In genomic region chr2:25558262-25558661, GRCh38 we compare ENCODE assay signal across 9 cellular contexts.
DNase-seq lines count a peak whose midpoint lies in the region; ATAC-seq and TF ChIP-seq lines count a peak whose summit lies in the region.
"Had no signal": no experiment of that assay in that cellular context is flagged by ENCODE, and none has a peak within 500 bp of the region (broad histone marks: within the 10 kb centered on the region; RNA-seq: fewer than 3 reads in every experiment).

No MANE protein-coding gene starts in this region.

- H3K4me1 Mint-ChIP-seq in chondrocyte (ENCODE audit: low read depth): peaks cover 21% of the 10 kb centered on the region

- no peaks in the 10 kb centered on the region for H3K36me3 Mint-ChIP-seq in chondrocyte (ENCODE audit: low read depth)

- 58 to 72% methylated on average over 2 of the region's 2 CpGs for whole genome bisulfite sequencing in transverse colon (ENCODE audit: low coverage in 1 of 2), 2 donors

- TF ChIP-seq CTCF in DOHH2 (IDR thresholded peaks at IDR 0.05; ENCODE audit: low read depth, low read length, poor library complexity, severe bottlenecking) (peak; percentile 13), chondrocyte (IDR thresholded peaks at IDR 0.05) (no peak), transverse colon (IDR thresholded peaks at IDR 0.05) (no peak)

- TF ChIP-seq POLR2A in transverse colon (IDR thresholded peaks at IDR 0.05): no peak

- H3K27me3 ChIP-seq in DOHH2 (ENCODE audit: control insufficient read depth, low read length) (no peaks in the 10 kb centered on the region), transverse colon (no peaks in the 10 kb centered on the region)

- H3K4me2 ChIP-seq in DOHH2 (ENCODE audit: low read length): peak overlapping the region; percentile 49

- no peak for TF ChIP-seq EP300 in transverse colon (IDR thresholded peaks at IDR 0.05; ENCODE audit: low read depth)

- intact Hi-C loops in transverse colon (cut with DNase I; ENCODE audit: low total_unique reads): no loop called here

- H3K36me3 ChIP-seq in DOHH2 (ENCODE audit: control insufficient read depth, low read length) (no peaks in the 10 kb centered on the region; the same call in 1 of the 2 replicates), transverse colon (no peaks in the 10 kb centered on the region)

- DNase-seq in KBM-7 (peak; percentile 85), iris pigment epithelial cell (ENCODE audit: low read depth) (peak; percentile 75), NCI-H2196 (lab: John Stamatoyannopoulos, UW; ENCODE audit: unreplicated experiment) (no peak), chondrocyte (ENCODE audit: low spot score) (no peak), transverse colon (no peak)
- DNase-seq in activated CD8-positive, alpha-beta memory T cell treated with anti-CD3 and anti-CD28 coated beads, Interleukin-2, amount 50 U/mL, for 4 hours: peak; percentile 37

- H3K4me1 ChIP-seq in DOHH2 (ENCODE audit: control insufficient read depth, low read length): peaks cover 64% of the 10 kb centered on the region
- H3K4me1 ChIP-seq in transverse colon: peaks cover 0 to 5% (median 0%) of the 10 kb centered on the region in 4 donors

- in situ Hi-C loops in KBM-7 (cut with MboI; ENCODE audit: low pct_unique_long_range_greater_than_20kb, low sequenced_read_pairs): no loop called here
- in situ Hi-C loops in transverse colon (cut with MboI; ENCODE audit: low pct_ligation_motif_present in 1 of 4, low pct_unique_long_range_greater_than_20kb in 1 of 4, low sequenced_read_pairs in 3 of 4): no loop called here

- no peaks in the 10 kb centered on the region for H4K20me1 ChIP-seq in DOHH2 (ENCODE audit: control insufficient read depth, insufficient read depth, low read depth, low read length)

- no peak overlapping the region for H3K4me3 Mint-ChIP-seq in chondrocyte (ENCODE audit: unreplicated experiment)

- peaks cover 14% of the 10 kb centered on the region for H3F3A ChIP-seq in DOHH2 (ENCODE audit: control insufficient read depth, insufficient read depth)

- H3K79me2 ChIP-seq in DOHH2 (ENCODE audit: control insufficient read depth, low read length): no peaks in the 10 kb centered on the region

- no peaks in the 10 kb centered on the region for H3K9me3 ChIP-seq in DOHH2 (ENCODE audit: control insufficient read depth, insufficient read depth, low read length)
- H3K9me3 ChIP-seq in transverse colon: no peaks in the 10 kb centered on the region

- peak; percentile 61 for ATAC-seq in GM21423 (IDR thresholded peaks at IDR 0.05; ENCODE audit: unreplicated experiment)

- no peaks in the 10 kb centered on the region for H3K27me3 Mint-ChIP-seq in chondrocyte (ENCODE audit: low read depth)

- no peak overlapping the region for H3K27ac Mint-ChIP-seq in chondrocyte (ENCODE audit: unreplicated experiment)

- no peaks in the 10 kb centered on the region for H3K9me2 ChIP-seq in DOHH2 (replicated peaks; ENCODE audit: control insufficient read depth, low read length)

- peak overlapping the region; percentile 11 for H3K4me3 ChIP-seq in DOHH2 (ENCODE audit: low read length)
- no peak overlapping the region for H3K4me3 ChIP-seq in transverse colon
- H3K4me3 ChIP-seq: SK-N-MC had no signal

- H3K9me3 Mint-ChIP-seq in chondrocyte (ENCODE audit: low read depth): no peaks in the 10 kb centered on the region

- H3K27ac ChIP-seq in DOHH2 (ENCODE audit: low read depth, low read length): 0 out of 2 replicates have a peak overlapping the region, but pooled peaks have one; percentile 3
- peak overlapping the region in 1 of 4 donors; percentile 7 for H3K27ac ChIP-seq in transverse colon
- H3K27ac ChIP-seq: SK-N-MC had no signal

Comparison
In these comparisons a context has a peak if more than half of its experiments do, and no peak if none do; other contexts are left out.
1. DNase-seq: peak in KBM-7 (single experiment), activated CD8-positive, alpha-beta memory T cell treated with anti-CD3 and anti-CD28 coated beads, Interleukin-2, amount 50 U/mL, for 4 hours (single experiment) and iris pigment epithelial cell (single experiment); none in NCI-H2196 (single experiment), chondrocyte (single experiment) and transverse colon (single experiment).